ENCODE assay signal across 8 cellular contexts in the genomic region with DNA sequence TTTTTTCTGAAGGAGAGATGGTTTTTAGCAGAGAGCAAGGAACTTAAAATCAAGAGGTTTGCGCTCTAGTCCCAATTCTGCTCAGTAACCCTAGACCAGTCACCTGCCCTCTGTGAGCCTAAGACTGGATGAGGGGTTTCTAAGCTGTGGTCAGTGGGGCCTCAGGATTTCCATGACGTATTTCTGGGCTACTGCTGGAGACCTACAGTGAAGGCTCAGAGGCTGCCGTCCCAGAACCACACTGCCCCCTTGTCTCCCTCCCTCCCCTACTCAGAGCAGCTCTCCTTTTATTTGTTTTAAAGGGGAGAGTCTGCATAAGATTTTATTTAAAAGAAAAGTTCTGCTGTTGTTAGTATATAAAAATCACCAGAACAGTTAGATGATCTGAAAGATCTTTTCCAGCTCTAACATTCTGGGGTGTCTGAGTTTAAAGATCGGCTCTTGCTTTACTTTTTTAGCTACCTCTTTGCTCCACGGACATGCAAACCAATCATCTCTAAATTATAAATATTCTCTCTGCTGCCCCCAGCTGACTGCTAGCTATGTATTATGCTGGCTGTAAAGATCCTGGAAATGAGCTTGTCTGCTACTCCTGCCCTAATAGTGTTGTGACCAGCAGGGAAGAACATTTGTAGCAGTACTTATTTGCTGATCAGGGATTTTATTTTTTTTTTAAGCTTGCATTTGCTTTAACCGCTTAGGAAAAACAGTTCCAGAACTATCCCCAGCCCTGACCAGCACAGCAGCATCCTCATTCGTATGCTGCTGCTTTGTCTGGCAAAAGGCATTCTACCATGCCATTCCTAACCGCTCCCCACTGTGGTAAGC. TPM values are rescaled to one million over a fixed set of nuclear protein-coding genes. Genes with fewer than 3 reads are reported as not detected.
DNase-seq lines count a peak whose midpoint lies in the region; ATAC-seq and TF ChIP-seq lines count a peak whose summit lies in the region.

No MANE protein-coding gene starts in this region.

- H3K27me3 ChIP-seq in Loucy (ENCODE audit: insufficient read depth, low read length, poor library complexity, severe bottlenecking) (no peaks in the 10 kb centered on the region), osteoblast (ENCODE audit: insufficient read depth, low read length) (no peaks in the 10 kb centered on the region)

- DNase-seq in activated naive CD4-positive, alpha-beta T cell treated with Interleukin-2 at 50 U/mL for 16 hours, result no peak
- DNase-seq in SW480 (ENCODE audit: low spot score), result peak; percentile 56
- DNase-seq in fibroblast of pulmonary artery (ENCODE audit: low read depth), result peak; percentile 66
- no peak for DNase-seq in osteoblast (ENCODE audit: insufficient read length, low spot score, missing footprints)
- DNase-seq in iPS-NIHi7 (ENCODE audit: extremely low spot score), result no peak

- H3K9me2 ChIP-seq in Loucy (replicated peaks; ENCODE audit: low read depth, low read length), result no peaks in the 10 kb centered on the region

- no peaks in the 10 kb centered on the region for H3K27me3 Mint-ChIP-seq in activated naive CD4-positive, alpha-beta T cell treated with anti-CD3 and anti-CD28 coated beads, Interleukin-2, amount 50 U/mL, for 24 hours

- H3K4me1 ChIP-seq in Loucy (ENCODE audit: insufficient read depth, low read length, poor library complexity, severe bottlenecking) (peaks cover 5% of the 10 kb centered on the region), osteoblast (ENCODE audit: insufficient read depth, low read length) (peaks cover 8% of the 10 kb centered on the region)

- no peak overlapping the region for H3K27ac Mint-ChIP-seq in activated naive CD4-positive, alpha-beta T cell treated with anti-CD3 and anti-CD28 coated beads, Interleukin-2, amount 50 U/mL, for 24 hours

- no peaks in the 10 kb centered on the region for H4K20me1 ChIP-seq in Loucy (ENCODE audit: insufficient read depth, low read length, poor library complexity, severe bottlenecking)
- H4K20me1 ChIP-seq in osteoblast (ENCODE audit: insufficient read depth, low read length), result no peaks in the 10 kb centered on the region

- H3F3A ChIP-seq in Loucy (ENCODE audit: low read depth), result no peaks in the 10 kb centered on the region

- peak overlapping the region; percentile 96 for H2AFZ ChIP-seq in Loucy (ENCODE audit: low read length)
- H2AFZ ChIP-seq in osteoblast (ENCODE audit: low read length), result peak overlapping the region; percentile 87

- H3K36me3 ChIP-seq in Loucy (ENCODE audit: insufficient read depth, low read length) (no peaks in the 10 kb centered on the region), osteoblast (ENCODE audit: insufficient read depth, low read length) (no peaks in the 10 kb centered on the region)

- peak overlapping the region; percentile 77 for H3K4me2 ChIP-seq in Loucy (ENCODE audit: low read depth, low read length, poor library complexity, severe bottlenecking)
- H3K4me2 ChIP-seq in osteoblast (ENCODE audit: insufficient read depth, low read length), result peak overlapping the region; percentile 77

- peak overlapping the region; percentile 56 for H3K9ac ChIP-seq in Loucy (ENCODE audit: low read depth, low read length, poor library complexity, severe bottlenecking)

- H3K36me3 Mint-ChIP-seq in activated naive CD4-positive, alpha-beta T cell treated with anti-CD3 and anti-CD28 coated beads, Interleukin-2, amount 50 U/mL, for 24 hours, result no peaks in the 10 kb centered on the region

- peaks cover 4% of the 10 kb centered on the region for H3K4me1 Mint-ChIP-seq in activated naive CD4-positive, alpha-beta T cell treated with anti-CD3 and anti-CD28 coated beads, Interleukin-2, amount 50 U/mL, for 24 hours

- H3K9me3 ChIP-seq in Loucy (ENCODE audit: insufficient read depth, low read depth, low read length) (no peaks in the 10 kb centered on the region), osteoblast (ENCODE audit: low read depth, low read length) (no peaks in the 10 kb centered on the region)

- H3K4me3 Mint-ChIP-seq in activated naive CD4-positive, alpha-beta T cell treated with anti-CD3 and anti-CD28 coated beads, Interleukin-2, amount 50 U/mL, for 24 hours, result peak overlapping the region; percentile 63

- H3K4me3 ChIP-seq in Loucy (ENCODE audit: low read length, poor library complexity, severe bottlenecking) (peak overlapping the region; percentile 66), fibroblast of pulmonary artery (replicated peaks; ENCODE audit: low read depth, low read length) (peak overlapping the region; percentile 1), osteoblast (ENCODE audit: insufficient read depth, low read length) (peak overlapping the region; percentile 63)

- no peaks in the 10 kb centered on the region for H3K79me2 ChIP-seq in Loucy (ENCODE audit: insufficient read depth, low read length)
- no peaks in the 10 kb centered on the region for H3K79me2 ChIP-seq in osteoblast (ENCODE audit: insufficient read depth, low read length)

- TF ChIP-seq CTCF in Loucy (conservative IDR thresholded peaks at IDR 0.05; ENCODE audit: low read length) (peak; percentile 67), fibroblast of pulmonary artery (IDR thresholded peaks at IDR 0.05; ENCODE audit: low read length, missing control alignments) (peak; percentile 55), osteoblast (IDR thresholded peaks at IDR 0.05; ENCODE audit: extremely low read depth, low read depth, low read length) (peak; percentile 61)

- peak overlapping the region; percentile 52 for H3K27ac ChIP-seq in osteoblast (ENCODE audit: low read depth, low read length)

- no peaks in the 10 kb centered on the region for H3K9me3 Mint-ChIP-seq in activated naive CD4-positive, alpha-beta T cell treated with anti-CD3 and anti-CD28 coated beads, Interleukin-2, amount 50 U/mL, for 24 hours

- ATAC-seq in GM21528 (IDR thresholded peaks at IDR 0.05; ENCODE audit: low FRiP score, unreplicated experiment), result no peak

RNA-seq across cellular contexts. Expression of gene NDUFB4, which starts 28.6 kb away (rescaled TPM):
- 38.4 and 40.7 TPM in 2 replicates for total RNA-seq in osteoblast

Comparison
In these comparisons a context has a peak if more than half of its experiments do, and no peak if none do; other contexts are left out.
1. DNase-seq: peak in SW480 (single experiment) and fibroblast of pulmonary artery (single experiment); none in activated naive CD4-positive, alpha-beta T cell treated with Interleukin-2 at 50 U/mL for 16 hours (single experiment), osteoblast (single experiment) and iPS-NIHi7 (single experiment).
2. H3K4me3 ChIP-seq: peak in every context shown above with its lines; median percentile 66 in Loucy; 63 in osteoblast; 1 in fibroblast of pulmonary artery.
3. Peak in every context shown above with its lines, with median percentiles within 50 percentile points of each other: CTCF ChIP-seq.